Comparison of ENCODE assay signal across 26 cellular contexts in the genomic region with DNA sequence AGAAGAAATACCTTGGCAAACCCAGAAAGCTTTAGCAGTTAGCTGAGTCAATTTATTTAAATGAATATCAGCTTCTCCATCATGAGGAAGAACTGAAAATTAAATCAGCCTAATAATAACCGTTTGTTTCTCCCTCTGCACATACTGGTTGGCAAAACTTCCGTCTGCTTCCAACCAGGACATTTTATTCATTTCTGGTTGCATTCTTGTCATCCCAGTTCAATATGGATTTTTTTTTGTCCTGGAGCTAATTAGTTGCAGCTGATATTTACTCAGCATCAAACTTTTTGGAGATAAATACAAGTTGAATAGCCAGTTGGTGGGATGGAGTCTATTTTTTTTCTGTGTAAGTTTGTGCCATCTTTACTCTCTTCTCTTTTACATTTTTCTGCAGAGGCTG.
"Had no signal": no experiment of that assay in that cellular context is flagged by ENCODE, and none has a peak within 500 bp of the region (broad histone marks: within the 10 kb centered on the region; RNA-seq: fewer than 3 reads in every experiment).

No MANE protein-coding gene starts in this region.

- H3K36me3 ChIP-seq: gastrocnemius medialis, heart left ventricle, left lung, prostate gland, right atrium auricular region, suprapubic skin, transverse colon, upper lobe of right lung, uterus had no signal

- H3K4me1 ChIP-seq: gastrocnemius medialis, left lung, prostate gland, suprapubic skin, transverse colon, upper lobe of right lung, uterus had no signal

- DNase-seq: cortex of kidney; effector memory CD8-positive, alpha-beta T cell; gastrocnemius medialis; heart left ventricle; kidney; left lung; mesenchymal stem cell; mucosa of descending colon; naive B cell; nephron progenitor cell; nucleus accumbens; stimulated activated CD4-positive, alpha-beta T cell treated with anti-CD3 and anti-CD28 coated beads, Interleukin-12 subunit alpha, Interleukin-12 subunit beta, amount 100 ng/mL, for 4 hours; stimulated activated CD4-positive, alpha-beta T cell treated with anti-CD3 and anti-CD28 coated beads, Interleukin-1b, Interleukin-23, amount 100 ng/mL, for 48 hours; stimulated activated CD4-positive, alpha-beta T cell treated with anti-CD3 and anti-CD28 coated beads, Interleukin-4, amount 100 ng/mL, for 1 hour; stimulated activated CD8-positive, alpha-beta memory T cell treated with anti-CD3 and anti-CD28 coated beads, Interleukin-4, amount 100 ng/mL, for 48 hours; stimulated activated naive CD4-positive, alpha-beta T cell; stimulated activated naive CD8-positive, alpha-beta T cell treated with anti-CD3 and anti-CD28 coated beads, Interleukin-15, amount 100 ng/mL, for 72 hours; transverse colon; upper lobe of right lung; uterus had no signal

- ATAC-seq: effector memory CD8-positive, alpha-beta T cell; gastrocnemius medialis; left lung; mucosa of descending colon; sciatic nerve; stimulated activated naive CD8-positive, alpha-beta T cell treated with anti-CD3 and anti-CD28 coated beads, Interleukin-15, amount 100 ng/mL, for 72 hours; upper lobe of right lung had no signal

- H3K9me3 ChIP-seq: gastrocnemius medialis, heart left ventricle, left lung, mucosa of descending colon, prostate gland, right atrium auricular region, suprapubic skin, transverse colon, upper lobe of right lung, uterus had no signal

- H3K4me3 ChIP-seq: gastrocnemius medialis, heart left ventricle, hepatocyte, left lung, mucosa of descending colon, prostate gland, right atrium auricular region, smooth muscle cell, suprapubic skin, transverse colon, upper lobe of right lung, uterus had no signal

- H3K27me3 ChIP-seq: gastrocnemius medialis, heart left ventricle, hepatocyte, left lung, right atrium auricular region, suprapubic skin, transverse colon, upper lobe of right lung, uterus had no signal
